In genomic region chr17:47188799-47189731, GRCh38 we compare ENCODE assay signal across 2 cellular contexts.
A peak's percentile ranks its signal among the peaks of the same experiment; 100 is the strongest.
TF ChIP-seq lines count a peak whose summit lies in the region.

Gene CDC27, minus strand, starts transcription at chr17:47189295. Its CDS starts 123 bp downstream, at chr17:47189172.

TF ChIP-seq in IMR-90, 13 proteins besides CTCF, POLR2A, EP300 and RAD21 (continued from another document):
- peak; percentile 78; the same call in 1 of the 2 replicates for TF ChIP-seq MXI1 (IDR thresholded peaks at IDR 0.05; ENCODE audit: borderline replicate concordance, low read depth, low read length)
- no peak for TF ChIP-seq USF2 (IDR thresholded peaks at IDR 0.05; ENCODE audit: low read depth, low read length)
- TF ChIP-seq MAZ (IDR thresholded peaks at IDR 0.05; ENCODE audit: borderline replicate concordance, low read depth, low read length): peak; percentile 14; the same call in 1 of the 2 replicates
TF ChIP-seq in IMR-90: peak in this region for 2.

TF ChIP-seq in endothelial cell of umbilical vein, 7 proteins besides CTCF, POLR2A, EP300 and RAD21 (continued from another document):
- TF ChIP-seq MAX (IDR thresholded peaks at IDR 0.05; ENCODE audit: insufficient read depth, insufficient read length) (no peak), MYC (IDR thresholded peaks at IDR 0.05; ENCODE audit: low read depth, low read length) (peak; percentile 37), JUN (IDR thresholded peaks at IDR 0.05; ENCODE audit: borderline replicate concordance, insufficient read depth, insufficient read length, low read depth) (no peak)
